In genomic region chr16:19524866-19525723, GRCh38 we compare ENCODE assay signal across 1 cellular context.
TF ChIP-seq lines count a peak whose summit lies in the region.

No MANE protein-coding gene starts in this region.

TF ChIP-seq in SK-N-SH treated with all-trans-retinoic acid at 6 μM for 48 hours, 23 proteins besides CTCF, POLR2A, EP300 and RAD21 (continued from another document):
- no peak for TF ChIP-seq CREB5 (CRISPR knock-in tag; IDR thresholded peaks at IDR 0.05; ENCODE audit: low read depth)
- no peak for TF ChIP-seq POU6F1 (CRISPR knock-in tag; IDR thresholded peaks at IDR 0.05; ENCODE audit: borderline replicate concordance, low read depth)
- TF ChIP-seq ISL1 (CRISPR knock-in tag; IDR thresholded peaks at IDR 0.05): no peak
- TF ChIP-seq RARB (CRISPR knock-in tag; IDR thresholded peaks at IDR 0.05): no peak
- no peak for TF ChIP-seq TOX (CRISPR knock-in tag; IDR thresholded peaks at IDR 0.05; ENCODE audit: borderline replicate concordance)
- TF ChIP-seq CSDC2 (CRISPR knock-in tag; IDR thresholded peaks at IDR 0.05): no peak
- no peak for TF ChIP-seq ARNTL (CRISPR knock-in tag; IDR thresholded peaks at IDR 0.05; ENCODE audit: borderline replicate concordance, low read depth)
- no peak for TF ChIP-seq ESRRG (CRISPR knock-in tag; IDR thresholded peaks at IDR 0.05)
- TF ChIP-seq, protein P1, sequence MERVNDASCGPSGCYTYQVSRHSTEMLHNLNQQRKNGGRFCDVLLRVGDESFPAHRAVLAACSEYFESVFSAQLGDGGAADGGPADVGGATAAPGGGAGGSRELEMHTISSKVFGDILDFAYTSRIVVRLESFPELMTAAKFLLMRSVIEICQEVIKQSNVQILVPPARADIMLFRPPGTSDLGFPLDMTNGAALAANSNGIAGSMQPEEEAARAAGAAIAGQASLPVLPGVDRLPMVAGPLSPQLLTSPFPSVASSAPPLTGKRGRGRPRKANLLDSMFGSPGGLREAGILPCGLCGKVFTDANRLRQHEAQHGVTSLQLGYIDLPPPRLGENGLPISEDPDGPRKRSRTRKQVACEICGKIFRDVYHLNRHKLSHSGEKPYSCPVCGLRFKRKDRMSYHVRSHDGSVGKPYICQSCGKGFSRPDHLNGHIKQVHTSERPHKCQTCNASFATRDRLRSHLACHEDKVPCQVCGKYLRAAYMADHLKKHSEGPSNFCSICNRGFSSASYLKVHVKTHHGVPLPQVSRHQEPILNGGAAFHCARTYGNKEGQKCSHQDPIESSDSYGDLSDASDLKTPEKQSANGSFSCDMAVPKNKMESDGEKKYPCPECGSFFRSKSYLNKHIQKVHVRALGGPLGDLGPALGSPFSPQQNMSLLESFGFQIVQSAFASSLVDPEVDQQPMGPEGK (CRISPR knock-in tag; IDR thresholded peaks at IDR 0.05; ENCODE audit: borderline replicate concordance): no peak
- TF ChIP-seq PPARA (CRISPR knock-in tag; IDR thresholded peaks at IDR 0.05; ENCODE audit: borderline replicate concordance): no peak
- no peak for TF ChIP-seq ZNF8 (CRISPR knock-in tag; IDR thresholded peaks at IDR 0.05)
- TF ChIP-seq OSR1 (CRISPR knock-in tag; IDR thresholded peaks at IDR 0.05): no peak
